In the genomic region with DNA sequence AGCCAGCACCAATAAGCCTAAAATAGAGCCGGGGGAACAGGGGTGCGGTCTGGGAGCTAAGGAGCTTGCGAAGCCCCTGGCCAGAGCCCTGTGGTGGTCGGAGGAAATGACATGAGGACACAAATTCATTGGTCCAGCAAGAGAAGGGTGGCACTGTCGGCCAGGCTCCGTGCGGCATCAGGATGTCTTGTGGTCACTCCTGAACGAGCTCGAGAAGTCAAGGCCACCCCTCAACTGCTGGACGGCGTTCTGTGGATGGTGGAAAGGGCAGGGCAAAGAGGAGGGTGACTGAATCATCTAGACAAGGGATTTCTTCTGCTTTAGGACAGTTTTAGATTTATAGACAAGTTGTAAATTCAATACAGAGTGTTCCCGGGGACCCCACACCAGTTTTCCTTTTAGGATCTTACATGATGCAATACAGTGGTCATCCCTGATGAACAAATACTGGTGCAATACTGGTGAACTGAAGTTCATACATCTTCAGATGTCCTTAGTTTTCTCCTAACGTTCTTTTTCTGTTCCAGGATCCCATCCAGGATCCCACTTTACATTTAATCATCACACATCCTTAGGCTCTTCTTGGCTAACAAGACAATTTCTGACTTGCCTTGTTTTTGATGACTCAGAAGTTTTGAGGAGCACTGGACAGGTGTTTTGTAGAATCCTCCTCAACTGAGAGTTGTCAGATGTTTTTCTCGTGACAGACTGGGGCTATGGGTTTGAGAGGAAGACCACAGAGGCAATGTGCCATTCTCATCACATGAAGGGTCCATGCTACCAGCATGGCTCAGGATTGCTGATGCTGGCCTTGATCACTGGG, we compare ENCODE assay signal across 1 cellular context.
A peak's percentile ranks its signal among the peaks of the same experiment; 100 is the strongest.
TF ChIP-seq lines count a peak whose summit lies in the region.

No MANE protein-coding gene starts in this region.

TF ChIP-seq in A549, 52 proteins besides CTCF, POLR2A, EP300 and RAD21:
- TF ChIP-seq MAFK (IDR thresholded peaks at IDR 0.05; ENCODE audit: partially characterized antibody): peak; percentile 86
- TF ChIP-seq, protein P1, sequence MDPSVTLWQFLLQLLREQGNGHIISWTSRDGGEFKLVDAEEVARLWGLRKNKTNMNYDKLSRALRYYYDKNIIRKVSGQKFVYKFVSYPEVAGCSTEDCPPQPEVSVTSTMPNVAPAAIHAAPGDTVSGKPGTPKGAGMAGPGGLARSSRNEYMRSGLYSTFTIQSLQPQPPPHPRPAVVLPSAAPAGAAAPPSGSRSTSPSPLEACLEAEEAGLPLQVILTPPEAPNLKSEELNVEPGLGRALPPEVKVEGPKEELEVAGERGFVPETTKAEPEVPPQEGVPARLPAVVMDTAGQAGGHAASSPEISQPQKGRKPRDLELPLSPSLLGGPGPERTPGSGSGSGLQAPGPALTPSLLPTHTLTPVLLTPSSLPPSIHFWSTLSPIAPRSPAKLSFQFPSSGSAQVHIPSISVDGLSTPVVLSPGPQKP (IDR thresholded peaks at IDR 0.05; ENCODE audit: low read depth, low read length): no peak
TF ChIP-seq in A549: peak in this region for 1.
